In the genomic region with DNA sequence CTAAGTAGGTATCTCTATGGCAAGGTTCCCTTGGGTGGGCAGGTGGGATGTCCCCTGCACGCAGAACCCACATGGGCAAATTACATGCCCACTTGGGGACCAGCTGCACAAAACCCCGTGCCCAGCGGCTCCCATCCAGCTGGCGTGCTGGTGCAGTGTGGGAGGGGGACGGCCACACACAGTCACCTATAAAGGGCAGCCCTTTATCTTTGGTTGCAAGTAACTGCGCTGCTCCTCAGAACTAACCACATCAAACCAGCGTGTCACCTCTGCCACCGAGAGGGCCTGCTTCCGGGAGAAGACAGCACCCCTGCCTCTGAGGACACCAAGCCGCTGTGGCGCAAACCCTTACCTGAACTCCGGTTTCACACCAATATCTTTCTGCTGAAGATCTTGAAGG, we compare ENCODE assay signal across 11 cellular contexts. TPM values are rescaled to one million over a fixed set of nuclear protein-coding genes. Genes with fewer than 3 reads are reported as not detected.
DNase-seq lines count a peak whose midpoint lies in the region; ATAC-seq, FAIRE-seq and TF ChIP-seq lines count a peak whose summit lies in the region.
"Had no signal": no experiment of that assay in that cellular context is flagged by ENCODE, and none has a peak within 500 bp of the region (broad histone marks: within the 10 kb centered on the region; RNA-seq: fewer than 3 reads in every experiment).

No MANE protein-coding gene starts in this region.

- H3K9ac ChIP-seq in DND-41 (ENCODE audit: low read depth, low read length): no peak overlapping the region

- H3K4me1 ChIP-seq in DND-41 (ENCODE audit: insufficient read depth, low read length) (no peaks in the 10 kb centered on the region), ascending aorta (no peaks in the 10 kb centered on the region)
- H3K4me1 ChIP-seq: psoas muscle had no signal

- peak; percentile 97 for ATAC-seq in DND-41 (ENCODE audit: insufficient read depth, low read depth)
- ATAC-seq: psoas muscle had no signal

- H3K36me3 ChIP-seq in DND-41 (ENCODE audit: insufficient read depth, low read length): peaks cover 77% of the 10 kb centered on the region
- peaks cover 80 to 85% of the 10 kb centered on the region in 2 donors for H3K36me3 ChIP-seq in ascending aorta

- H3K4me2 ChIP-seq in DND-41 (ENCODE audit: insufficient read depth, low read length): no peak overlapping the region

- intact Hi-C loops in ascending aorta (cut with DNase I): no loop called here

- FAIRE-seq in GM12891 (lab: Jason Lieb, UNC): no peak
- FAIRE-seq in GM19239 (lab: Jason Lieb, UNC): no peak
- FAIRE-seq: colon had no signal

- H3K27me3 ChIP-seq in DND-41 (ENCODE audit: insufficient read depth, low read length, poor library complexity): no peaks in the 10 kb centered on the region
- no peaks in the 10 kb centered on the region for H3K27me3 ChIP-seq in ascending aorta

- H3K9me3 ChIP-seq in DND-41 (ENCODE audit: insufficient read depth, low read length, severe bottlenecking) (no peaks in the 10 kb centered on the region), ascending aorta (no peaks in the 10 kb centered on the region)
- H3K9me3 ChIP-seq: psoas muscle had no signal

- no peak overlapping the region for H3K27ac ChIP-seq in DND-41 (ENCODE audit: low read length)
- H3K27ac ChIP-seq in ascending aorta: no peak overlapping the region
- H3K27ac ChIP-seq: psoas muscle had no signal

- H2AFZ ChIP-seq in DND-41 (ENCODE audit: low read depth, low read length): no peak overlapping the region

- DNase-seq in DND-41 (peak; percentile 76), NCI-H1048 (lab: John Stamatoyannopoulos, UW) (no peak), GM12891 (ENCODE audit: insufficient read length, low spot score) (no peak), ascending aorta (ENCODE audit: low spot score in 2 of 2) (no peak), GM19239 (ENCODE audit: insufficient read length, low spot score) (no peak)
- DNase-seq in activated CD8-positive, alpha-beta memory T cell treated with anti-CD3 and anti-CD28 coated beads for 1 hour (ENCODE audit: extremely low read depth in 1 of 2, low read depth in 1 of 2): peak; percentile 16 to 33
- DNase-seq in activated naive CD8-positive, alpha-beta T cell treated with anti-CD3 and anti-CD28 coated beads, Interleukin-2, amount 50 U/mL, for 16 hours (ENCODE audit: low read depth, low spot score): peak; percentile 41
- peak; percentile 7 to 24 (median 11) for DNase-seq in stimulated activated CD4-positive, alpha-beta T cell treated with anti-CD3 and anti-CD28 coated beads, TNF-alpha, amount 100 ng/mL, for 1 hour (ENCODE audit: low read depth in 3 of 3, low spot score in 1 of 3)
- DNase-seq: psoas muscle had no signal

- no peak for TF ChIP-seq CTCF in DND-41 (IDR thresholded peaks at IDR 0.05; ENCODE audit: borderline replicate concordance, extremely low read depth, low read length, poor library complexity, severe bottlenecking)
- TF ChIP-seq CTCF in ascending aorta (IDR thresholded peaks at IDR 0.05): no peak

- no peak for TF ChIP-seq POLR2A in GM12891 (IDR thresholded peaks at IDR 0.05; ENCODE audit: low read depth, low read length)

- no peaks in the 10 kb centered on the region for H4K20me1 ChIP-seq in DND-41 (ENCODE audit: insufficient read depth, low read length)

- no peaks in the 10 kb centered on the region for H3K79me2 ChIP-seq in DND-41 (ENCODE audit: insufficient read depth, low read length)

- H3K4me3 ChIP-seq in DND-41 (ENCODE audit: low read depth in 1 of 2, low read length in 2 of 2): no peak overlapping the region
- H3K4me3 ChIP-seq in ascending aorta: no peak overlapping the region
- H3K4me3 ChIP-seq: lung, psoas muscle had no signal

TF ChIP-seq in GM12891, 5 proteins besides CTCF, POLR2A, EP300 and RAD21:
- TF ChIP-seq TAF1 (IDR thresholded peaks at IDR 0.05; ENCODE audit: low read depth, low read length) (no peak), POU2F2 (IDR thresholded peaks at IDR 0.05; ENCODE audit: low read depth, low read length) (no peak), SPI1 (IDR thresholded peaks at IDR 0.05; ENCODE audit: low read depth, low read length) (no peak), PAX5 (IDR thresholded peaks at IDR 0.05; ENCODE audit: insufficient read depth, low read length, severe bottlenecking) (no peak), POLR2AphosphoS5 (IDR thresholded peaks at IDR 0.05; ENCODE audit: low read depth, low read length) (no peak)

RNA-seq across cellular contexts. Expression of gene ANKRD27, which starts 32.2 kb away (rescaled TPM):
- 13.1 TPM for polyA plus RNA-seq in GM12891 (2012; ENCODE audit: low read depth, missing spikeins)
- 17.3 TPM for total RNA-seq in ascending aorta

RNA-seq across cellular contexts. Expression of gene RGS9BP, which starts 32.9 kb away (rescaled TPM):
- polyA plus RNA-seq in GM12891 (2012; ENCODE audit: low read depth, missing spikeins): 0.08 TPM
- not detected for total RNA-seq in ascending aorta

RNA-seq across cellular contexts. Expression of gene NUDT19, which starts 48.9 kb away (rescaled TPM):
- 7.2 TPM for polyA plus RNA-seq in GM12891 (2012; ENCODE audit: low read depth, missing spikeins)
- total RNA-seq in ascending aorta: 6.2 TPM

Comparison
In these comparisons a context has a peak if more than half of its experiments do, and no peak if none do; other contexts are left out.
1. DNase-seq: peak in DND-41 (single experiment), activated CD8-positive, alpha-beta memory T cell treated with anti-CD3 and anti-CD28 coated beads for 1 hour (2 of 2), activated naive CD8-positive, alpha-beta T cell treated with anti-CD3 and anti-CD28 coated beads, Interleukin-2, amount 50 U/mL, for 16 hours (single experiment) and stimulated activated CD4-positive, alpha-beta T cell treated with anti-CD3 and anti-CD28 coated beads, TNF-alpha, amount 100 ng/mL, for 1 hour (3 of 3); none in NCI-H1048 (single experiment), GM12891 (single experiment), ascending aorta (0 of 2) and GM19239 (single experiment).